24 cellular contexts compared by ENCODE assay signal in the genomic region with DNA sequence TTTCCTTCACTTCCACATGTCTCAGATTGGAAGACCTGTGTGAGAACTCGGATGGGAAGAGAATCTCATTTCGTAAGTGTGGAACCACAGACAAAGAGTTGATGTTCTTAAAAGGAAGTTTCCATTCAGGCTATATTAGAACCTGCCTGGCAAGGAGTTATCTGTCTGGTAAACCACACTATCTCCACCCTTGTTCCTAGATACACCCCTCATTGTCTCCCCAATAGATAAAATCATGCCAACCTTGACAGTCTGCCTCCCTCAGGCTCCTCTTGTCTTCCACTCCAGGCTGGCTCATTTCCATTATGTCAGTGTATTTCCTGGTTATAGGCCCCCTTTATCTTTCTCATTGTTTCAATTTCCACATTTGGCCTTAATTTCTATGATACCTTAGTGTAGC.
"Had no signal": no experiment of that assay in that cellular context is flagged by ENCODE, and none has a peak within 500 bp of the region (broad histone marks: within the 10 kb centered on the region; RNA-seq: fewer than 3 reads in every experiment).

No MANE protein-coding gene starts in this region.

- DNase-seq: colonic mucosa; effector CD8-positive, alpha-beta T cell; endodermal cell; foreskin keratinocyte; heart left ventricle; left cardiac atrium; left lung; mesenchymal stem cell; mucosa of descending colon; naive thymus-derived CD4-positive, alpha-beta T cell; nucleus accumbens; spleen; stimulated activated CD4-positive, alpha-beta T cell treated with anti-CD3 and anti-CD28 coated beads, Interleukin-4, amount 100 ng/mL, for 4 hours; stimulated activated naive CD8-positive, alpha-beta T cell treated with anti-CD3 and anti-CD28 coated beads, Interleukin-15, Interleukin-2, amounts not matched to agents 100 U/mL and 50 U/mL, for 24 hours; substantia nigra; testis; tibial artery had no signal

- H3K4me3 ChIP-seq: colonic mucosa, esophagus muscularis mucosa, gastroesophageal sphincter, heart left ventricle, hepatocyte, left lung, mucosa of descending colon, prostate gland, right atrium auricular region, skin epidermis, spleen, testis, tibial artery had no signal

- H3K4me1 ChIP-seq: colonic mucosa, foreskin keratinocyte, left lung, prostate gland, spleen, testis had no signal

- H3K9me3 ChIP-seq: colonic mucosa, esophagus muscularis mucosa, gastroesophageal sphincter, heart left ventricle, left lung, mucosa of descending colon, prostate gland, right atrium auricular region, spleen, testis, tibial artery had no signal

- H3K27ac ChIP-seq: colonic mucosa, esophagus muscularis mucosa, foreskin keratinocyte, gastroesophageal sphincter, heart left ventricle, hepatocyte, left lung, prostate gland, right atrium auricular region, spleen, testis, tibial artery had no signal

- ATAC-seq: foreskin keratinocyte; gastroesophageal sphincter; heart left ventricle; left lung; mucosa of descending colon; naive thymus-derived CD4-positive, alpha-beta T cell; stimulated activated memory B cell treated with anti-CD40 and anti-IgM and Interleukin-4, amounts not matched to agents 10 μg/mL and 1 μg/mL and 100 μg/mL, for 72 hours; stimulated activated naive CD8-positive, alpha-beta T cell treated with anti-CD3 and anti-CD28 coated beads, Interleukin-15, Interleukin-2, amounts not matched to agents 100 U/mL and 50 U/mL, for 24 hours had no signal

- H3K27me3 ChIP-seq: colonic mucosa, esophagus muscularis mucosa, foreskin keratinocyte, gastroesophageal sphincter, heart left ventricle, hepatocyte, left lung, right atrium auricular region, spleen, testis, tibial artery had no signal
